8 cellular contexts compared by ENCODE assay signal in genomic region chr6:30260036-30260504, GRCh38. TPM values are rescaled to one million over a fixed set of nuclear protein-coding genes. Genes with fewer than 3 reads are reported as not detected.
A peak's percentile ranks its signal among the peaks of the same experiment; 100 is the strongest.
DNase-seq lines count a peak whose midpoint lies in the region; ATAC-seq and TF ChIP-seq lines count a peak whose summit lies in the region.

No MANE protein-coding gene starts in this region.

- H3K4me1 ChIP-seq in BLaER1, result peaks cover 17% of the 10 kb centered on the region
- H3K4me1 ChIP-seq in uterus, result no peaks in the 10 kb centered on the region

- DNase-seq in activated CD4-positive, alpha-beta T cell treated with anti-CD3 and anti-CD28 coated beads, Interleukin-2, amount 50 U/mL, for 1 hour, result peak; percentile 24
- DNase-seq in neural crest cell (ENCODE audit: low read depth, low spot score) (no peak), uterus (no peak), NCI-H526 treated with DMSO at 0.1 percent for 48 hours (lab: John Stamatoyannopoulos, UW) (no peak), medulla oblongata (ENCODE audit: extremely low spot score) (no peak)

- H3K36me3 ChIP-seq in BLaER1 (peaks cover 37% of the 10 kb centered on the region), uterus (no peaks in the 10 kb centered on the region)

- peaks cover 2% of the 10 kb centered on the region for H3K9me3 Mint-ChIP-seq in neural crest cell

- H3K4me3 Mint-ChIP-seq in neural crest cell, result peak overlapping the region; percentile 94

- peaks cover 18% of the 10 kb centered on the region; the same call in 1 of the 2 replicates for H4K20me1 ChIP-seq in BLaER1

- H3K27me3 Mint-ChIP-seq in neural crest cell (ENCODE audit: low read depth), result peaks cover 15% of the 10 kb centered on the region

- H3K9me3 ChIP-seq in BLaER1 (0 out of 2 replicates have a peak, but pooled peaks cover 2% of the 10 kb centered on the region), uterus (no peaks in the 10 kb centered on the region)

- peak overlapping the region; percentile 86 for H3K9ac ChIP-seq in BLaER1

- H3K27ac Mint-ChIP-seq in neural crest cell (ENCODE audit: unreplicated experiment), result no peak overlapping the region

- H3K4me3 ChIP-seq in BLaER1 (peak overlapping the region; percentile 94), uterus (peak overlapping the region; percentile 72 to 75)

- peak overlapping the region; percentile 92 for H3K4me2 ChIP-seq in BLaER1

- intact Hi-C loops in uterus (cut with DNase I; ENCODE audit: low total_unique reads), result no loop called here

- TF ChIP-seq CTCF in neural crest cell (conservative IDR thresholded peaks at IDR 0.05) (peak; percentile 6), uterus (IDR thresholded peaks at IDR 0.05) (peak in 1 of 4 experiments; percentile 1)

- no peak for TF ChIP-seq POLR2A in uterus (IDR thresholded peaks at IDR 0.05)

- H3K27me3 ChIP-seq in BLaER1, result no peaks in the 10 kb centered on the region
- H3K27me3 ChIP-seq in uterus, result no peaks in the 10 kb centered on the region

- peak overlapping the region; percentile 85 for H3K27ac ChIP-seq in BLaER1
- H3K27ac ChIP-seq in uterus, result peak overlapping the region; percentile 77 to 91

- ATAC-seq in HG02884 (IDR thresholded peaks at IDR 0.05; ENCODE audit: unreplicated experiment) (peak; percentile 17), esophagus mucosa (peak; percentile 9)

- H3K4me1 Mint-ChIP-seq in neural crest cell, result peaks cover 15% of the 10 kb centered on the region

- H3K36me3 Mint-ChIP-seq in neural crest cell (ENCODE audit: low read depth), result peaks cover 11% of the 10 kb centered on the region

RNA-seq across cellular contexts. Expression of gene TRIM26, which starts 46.9 kb away (rescaled TPM):
- 48.3 TPM for total RNA-seq in esophagus mucosa
- 36.2 and 36.5 TPM in 2 replicates for total RNA-seq in neural crest cell
- total RNA-seq in uterus, result 10 to 100 TPM; 14.9 to 38.1 (median 30.0) TPM
